7 cellular contexts compared by ENCODE assay signal in genomic region chr10:125564570-125564969, GRCh38.
"Had no signal": no experiment of that assay in that cellular context is flagged by ENCODE, and none has a peak within 500 bp of the region (broad histone marks: within the 10 kb centered on the region; RNA-seq: fewer than 3 reads in every experiment).

No MANE protein-coding gene starts in this region.

- H3K27ac Mint-ChIP-seq: GM23338, H9, HFFc6 had no signal

- H3K9me3 ChIP-seq: HAP-1 had no signal

- H3K4me3 Mint-ChIP-seq: GM23338, H9, HFFc6 had no signal

- H3K4me1 ChIP-seq: HAP-1 had no signal

- H3K4me2 ChIP-seq: GM23338 had no signal

- DNase-seq: GOT3, H7, H9, HCEC 1CT, HFFc6 had no signal

- H2AFZ ChIP-seq: GM23338 had no signal

- H3K9me3 Mint-ChIP-seq: HFFc6 had no signal

- H3K36me3 ChIP-seq: HAP-1 had no signal

- H3K4me3 ChIP-seq: GM23338, HAP-1 had no signal

- H3K4me1 Mint-ChIP-seq: H9 had no signal
